22 cellular contexts compared by ENCODE assay signal in the genomic region with DNA sequence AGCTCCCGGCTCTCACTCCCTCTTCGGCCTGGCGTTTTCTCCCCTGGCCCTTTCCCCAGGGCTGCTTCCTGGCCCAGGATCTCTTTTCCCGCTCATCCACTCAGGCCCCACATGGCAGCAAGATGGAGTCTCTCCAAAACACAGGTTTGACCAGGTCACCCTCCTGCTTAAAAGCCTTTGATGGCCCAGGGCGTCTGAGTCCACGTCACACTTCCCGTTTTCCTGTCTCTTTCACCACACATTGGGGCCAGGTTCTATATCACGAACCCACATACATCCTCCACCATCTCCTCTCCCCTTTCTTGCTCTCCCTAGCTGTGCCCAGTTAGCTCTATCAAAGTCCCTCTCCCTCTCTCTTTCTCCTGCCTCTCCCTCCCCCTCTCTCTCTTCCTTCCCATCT. TPM values are rescaled to one million over a fixed set of nuclear protein-coding genes. Genes with fewer than 3 reads are reported as not detected.
DNase-seq lines count a peak whose midpoint lies in the region; FAIRE-seq lines count a peak whose summit lies in the region.
"Had no signal": no experiment of that assay in that cellular context is flagged by ENCODE, and none has a peak within 500 bp of the region (broad histone marks: within the 10 kb centered on the region; RNA-seq: fewer than 3 reads in every experiment).

No MANE protein-coding gene starts in this region.

- peak overlapping the region; percentile 91 for H2AK5ac ChIP-seq in neuronal stem cell (ENCODE audit: low read depth, low read length)

- H3K9me3 Mint-ChIP-seq in activated CD4-positive, alpha-beta memory T cell treated with anti-CD3 and anti-CD28 coated beads for 36 hours, result no peaks in the 10 kb centered on the region
- no peaks in the 10 kb centered on the region for H3K9me3 Mint-ChIP-seq in activated CD4-positive, alpha-beta memory T cell treated with anti-CD3 and anti-CD28 coated beads, Interleukin-2, amount 10 ng/mL, durations not matched to agents 7 days and 5 days
- no peaks in the 10 kb centered on the region for H3K9me3 Mint-ChIP-seq in activated T-helper 1 cell treated with anti-CD3 and anti-CD28 coated beads, Interleukin-12 subunit alpha, Interleukin-12 subunit beta, Interleukin-2, Interleukin-4 antibody, amounts not matched to agents 30 ng/mL and 10 ng/mL and 1 ng/mL, durations not matched to agents 14 hours and 24 hours and 36 hours
- H3K9me3 Mint-ChIP-seq: activated T-cell treated with anti-CD3 and anti-CD28 coated beads, Interleukin-2, amount 50 U/mL, for 24 hours had no signal

- intact Hi-C loops in activated CD4-positive, alpha-beta memory T cell treated with anti-CD3 and anti-CD28 coated beads for 36 hours (cut with micrococcal nuclease), result no loop called here
- intact Hi-C loops in activated T-helper 1 cell treated with anti-CD3 and anti-CD28 coated beads, Interleukin-12 subunit alpha, Interleukin-12 subunit beta, Interleukin-2, Interleukin-4 antibody, amounts not matched to agents 30 ng/mL and 10 ng/mL and 1 ng/mL, durations not matched to agents 14 hours and 24 hours and 36 hours (cut with micrococcal nuclease), result no loop called here

- no peaks in the 10 kb centered on the region for H3K36me3 ChIP-seq in neuronal stem cell (replicated peaks in 1 of 2; ENCODE audit: control insufficient read depth in 2 of 2, insufficient read depth in 2 of 2, low read length in 2 of 2)

- no peak overlapping the region for H2BK12ac ChIP-seq in neuronal stem cell (ENCODE audit: low read length)

- DNase-seq in activated CD4-positive, alpha-beta memory T cell treated with anti-CD3 and anti-CD28 coated beads for 36 hours, result no peak
- no peak for DNase-seq in activated CD4-positive, alpha-beta memory T cell treated with anti-CD3 and anti-CD28 coated beads, Interleukin-2, amount 10 ng/mL, durations not matched to agents 7 days and 5 days
- DNase-seq in NOMO-1 (lab: John Stamatoyannopoulos, UW; ENCODE audit: unreplicated experiment in 2 of 2) (peak; percentile 46 to 57), neuronal stem cell (ENCODE audit: low spot score) (no peak), NCI-H1930 (lab: John Stamatoyannopoulos, UW) (no peak), HEK293T (ENCODE audit: extremely low spot score) (no peak), GM19239 (ENCODE audit: insufficient read length, low spot score) (no peak)
- no peak for DNase-seq in activated T-helper 1 cell treated with anti-CD3 and anti-CD28 coated beads, Interleukin-12 subunit alpha, Interleukin-12 subunit beta, Interleukin-2, Interleukin-4 antibody, amounts not matched to agents 30 ng/mL and 10 ng/mL and 1 ng/mL, durations not matched to agents 14 hours and 24 hours and 36 hours (ENCODE audit: low spot score)
- DNase-seq: activated T-cell treated with anti-CD3 and anti-CD28 coated beads, Interleukin-2, amount 50 U/mL, for 24 hours; body of pancreas; DND-41; Karpas-422; NCI-H1105 treated with DMSO at 0.1 percent for 48 hours; NCI-H526; nucleus accumbens; retina; testis had no signal

- no peaks in the 10 kb centered on the region for H3K79me1 ChIP-seq in neuronal stem cell (ENCODE audit: low read depth, low read length)

- H3K27me3 ChIP-seq in neuronal stem cell (ENCODE audit: control insufficient read depth in 3 of 3, insufficient read depth in 3 of 3, low read depth in 1 of 3, low read length in 3 of 3), result peaks cover 0 to 57% (median 4%) of the 10 kb centered on the region in 3 experiments
- H3K27me3 ChIP-seq: body of pancreas, testis had no signal

- H3K9ac ChIP-seq in neuronal stem cell (ENCODE audit: low read depth, low read length, poor library complexity), result no peak overlapping the region

- peaks cover 8% of the 10 kb centered on the region for H3K27me3 Mint-ChIP-seq in activated CD4-positive, alpha-beta memory T cell treated with anti-CD3 and anti-CD28 coated beads for 36 hours
- H3K27me3 Mint-ChIP-seq in activated CD4-positive, alpha-beta memory T cell treated with anti-CD3 and anti-CD28 coated beads, Interleukin-2, amount 10 ng/mL, durations not matched to agents 7 days and 5 days, result peaks cover 2% of the 10 kb centered on the region
- peaks cover 21% of the 10 kb centered on the region for H3K27me3 Mint-ChIP-seq in activated T-helper 1 cell treated with anti-CD3 and anti-CD28 coated beads, Interleukin-12 subunit alpha, Interleukin-12 subunit beta, Interleukin-2, Interleukin-4 antibody, amounts not matched to agents 30 ng/mL and 10 ng/mL and 1 ng/mL, durations not matched to agents 14 hours and 24 hours and 36 hours (ENCODE audit: insufficient read depth)

- CTCF ChIA-PET in activated CD4-positive, alpha-beta memory T cell treated with anti-CD3 and anti-CD28 coated beads for 36 hours (lab: Charles Lee), result interaction anchor here (1.3 to 3.1 kb wide), 2 partner anchors 80 to 202 kb away, joined by 4 to 30 read pairs; no protein-coding TSS in a partner anchor
- CTCF ChIA-PET in activated CD4-positive, alpha-beta memory T cell treated with anti-CD3 and anti-CD28 coated beads, Interleukin-2, amount 10 ng/mL, durations not matched to agents 7 days and 5 days (lab: Charles Lee), result interaction anchor here (1.0 to 5.1 kb wide), 2 partner anchors 14 to 470 kb away, joined by 3 to 27 read pairs; a partner anchor contains a TSS
- CTCF ChIA-PET in HEK293T (lab: Yijun Ruan, JAX), result interaction anchor here (1.6 kb wide), 1 partner anchor 9 kb away, joined by 3 read pairs; no protein-coding TSS in a partner anchor

- H3K27ac ChIP-seq in neuronal stem cell (replicated peaks; ENCODE audit: low read length), result no peak overlapping the region
- H3K27ac ChIP-seq: A549, body of pancreas, coronary artery, testis had no signal

- peak overlapping the region; percentile 53 for H3K27ac Mint-ChIP-seq in activated CD4-positive, alpha-beta memory T cell treated with anti-CD3 and anti-CD28 coated beads for 36 hours
- no peak overlapping the region for H3K27ac Mint-ChIP-seq in activated CD4-positive, alpha-beta memory T cell treated with anti-CD3 and anti-CD28 coated beads, Interleukin-2, amount 10 ng/mL, durations not matched to agents 7 days and 5 days
- peak overlapping the region; percentile 26 for H3K27ac Mint-ChIP-seq in activated T-helper 1 cell treated with anti-CD3 and anti-CD28 coated beads, Interleukin-12 subunit alpha, Interleukin-12 subunit beta, Interleukin-2, Interleukin-4 antibody, amounts not matched to agents 30 ng/mL and 10 ng/mL and 1 ng/mL, durations not matched to agents 14 hours and 24 hours and 36 hours
- H3K27ac Mint-ChIP-seq: activated naive CD8-positive, alpha-beta T cell; activated T-cell treated with anti-CD3 and anti-CD28 coated beads, Interleukin-2, amount 50 U/mL, for 24 hours had no signal

- H2BK15ac ChIP-seq in neuronal stem cell (ENCODE audit: low read length), result no peak overlapping the region

- H3K18ac ChIP-seq in neuronal stem cell (ENCODE audit: low read length), result no peak overlapping the region

- H3K4me1 ChIP-seq in neuronal stem cell (ENCODE audit: control insufficient read depth in 2 of 2, insufficient read depth in 1 of 2, low read depth in 1 of 2, low read length in 2 of 2), result peaks cover 0 to 4% of the 10 kb centered on the region in 2 donors
- H3K4me1 ChIP-seq: A549 had no signal

- no peak overlapping the region for H4K8ac ChIP-seq in neuronal stem cell (ENCODE audit: low read depth, low read length)

- no peak overlapping the region for H2AFZ ChIP-seq in neuronal stem cell (ENCODE audit: low read length)

- H2BK120ac ChIP-seq in neuronal stem cell (ENCODE audit: low read depth, low read length), result no peak overlapping the region

- H4K91ac ChIP-seq in neuronal stem cell (ENCODE audit: low read depth, low read length, poor library complexity), result peak overlapping the region; percentile 83

- no peak overlapping the region for H3K23ac ChIP-seq in neuronal stem cell (ENCODE audit: low read depth, low read length, poor library complexity)

- no CpG with 5 or more reads among the region's 8 CpGs for WGBS in neuronal stem cell (ENCODE audit: extremely low coverage in 2 of 2, insufficient read length in 2 of 2, insufficient replicate concordance in 1 of 2), 2 donors

- POLR2A ChIA-PET in activated CD4-positive, alpha-beta memory T cell treated with anti-CD3 and anti-CD28 coated beads for 36 hours (lab: Charles Lee), result no interaction called here
- POLR2A ChIA-PET in activated CD4-positive, alpha-beta memory T cell treated with anti-CD3 and anti-CD28 coated beads, Interleukin-2, amount 10 ng/mL, durations not matched to agents 7 days and 5 days (lab: Charles Lee), result no interaction called here
- POLR2A ChIA-PET in HEK293T (lab: Yijun Ruan, JAX), result interaction anchor here (0.6 to 0.7 kb wide), 2 partner anchors 67 to 477 kb away, joined by 3 read pairs; no protein-coding TSS in a partner anchor

- H3K4me2 ChIP-seq in neuronal stem cell (ENCODE audit: insufficient read depth, low read length, poor library complexity, severe bottlenecking), result no peak overlapping the region
- H3K4me2 ChIP-seq: A549 had no signal

- no peaks in the 10 kb centered on the region for H3K9me3 ChIP-seq in neuronal stem cell (replicated peaks in 1 of 2; ENCODE audit: control insufficient read depth in 2 of 2, insufficient read depth in 1 of 2, low read depth in 1 of 2, low read length in 2 of 2)
- H3K9me3 ChIP-seq: A549, body of pancreas, testis had no signal

- H3K4me3 ChIP-seq in neuronal stem cell (ENCODE audit: low read length in 2 of 2), result no peak overlapping the region
- H3K4me3 ChIP-seq: A549, body of pancreas, coronary artery, testis had no signal

- H3K14ac ChIP-seq in neuronal stem cell (ENCODE audit: low read length), result peak overlapping the region; percentile 65

- no peak overlapping the region for H2BK5ac ChIP-seq in neuronal stem cell (ENCODE audit: low read length)

- no peak overlapping the region for H3K4ac ChIP-seq in neuronal stem cell (ENCODE audit: low read length)

- no peaks in the 10 kb centered on the region for H3K36me3 Mint-ChIP-seq in activated CD4-positive, alpha-beta memory T cell treated with anti-CD3 and anti-CD28 coated beads for 36 hours
- no peaks in the 10 kb centered on the region for H3K36me3 Mint-ChIP-seq in activated CD4-positive, alpha-beta memory T cell treated with anti-CD3 and anti-CD28 coated beads, Interleukin-2, amount 10 ng/mL, durations not matched to agents 7 days and 5 days (ENCODE audit: low read depth)
- no peaks in the 10 kb centered on the region for H3K36me3 Mint-ChIP-seq in activated T-helper 1 cell treated with anti-CD3 and anti-CD28 coated beads, Interleukin-12 subunit alpha, Interleukin-12 subunit beta, Interleukin-2, Interleukin-4 antibody, amounts not matched to agents 30 ng/mL and 10 ng/mL and 1 ng/mL, durations not matched to agents 14 hours and 24 hours and 36 hours (ENCODE audit: low read depth)
- H3K36me3 Mint-ChIP-seq: activated naive CD8-positive, alpha-beta T cell had no signal

- no peak overlapping the region for H3K4me3 Mint-ChIP-seq in activated CD4-positive, alpha-beta memory T cell treated with anti-CD3 and anti-CD28 coated beads for 36 hours
- no peak overlapping the region for H3K4me3 Mint-ChIP-seq in activated CD4-positive, alpha-beta memory T cell treated with anti-CD3 and anti-CD28 coated beads, Interleukin-2, amount 10 ng/mL, durations not matched to agents 7 days and 5 days
- H3K4me3 Mint-ChIP-seq in activated T-helper 1 cell treated with anti-CD3 and anti-CD28 coated beads, Interleukin-12 subunit alpha, Interleukin-12 subunit beta, Interleukin-2, Interleukin-4 antibody, amounts not matched to agents 30 ng/mL and 10 ng/mL and 1 ng/mL, durations not matched to agents 14 hours and 24 hours and 36 hours, result no peak overlapping the region
- H3K4me3 Mint-ChIP-seq: activated naive CD8-positive, alpha-beta T cell; activated T-cell treated with anti-CD3 and anti-CD28 coated beads, Interleukin-2, amount 50 U/mL, for 24 hours had no signal

- no peak for FAIRE-seq in GM19239 (lab: Jason Lieb, UNC)
- FAIRE-seq: A549, TTC549 had no signal

- H3K4me1 Mint-ChIP-seq in activated CD4-positive, alpha-beta memory T cell treated with anti-CD3 and anti-CD28 coated beads for 36 hours (ENCODE audit: low read depth), result peaks cover 9% of the 10 kb centered on the region
- H3K4me1 Mint-ChIP-seq in activated CD4-positive, alpha-beta memory T cell treated with anti-CD3 and anti-CD28 coated beads, Interleukin-2, amount 10 ng/mL, durations not matched to agents 7 days and 5 days, result peaks cover 34% of the 10 kb centered on the region
- H3K4me1 Mint-ChIP-seq in activated T-helper 1 cell treated with anti-CD3 and anti-CD28 coated beads, Interleukin-12 subunit alpha, Interleukin-12 subunit beta, Interleukin-2, Interleukin-4 antibody, amounts not matched to agents 30 ng/mL and 10 ng/mL and 1 ng/mL, durations not matched to agents 14 hours and 24 hours and 36 hours (ENCODE audit: low read depth), result peaks cover 37% of the 10 kb centered on the region

RNA-seq across cellular contexts. Expression of a gene that starts 7.8 kb away (rescaled TPM):
- total RNA-seq in activated CD4-positive, alpha-beta memory T cell treated with anti-CD3 and anti-CD28 coated beads for 36 hours, result 10 to 100 TPM; 11.2 to 12.3 TPM
- total RNA-seq in activated CD4-positive, alpha-beta memory T cell treated with anti-CD3 and anti-CD28 coated beads, Interleukin-2, amount 10 ng/mL, durations not matched to agents 7 days and 5 days, result 1 to 10 TPM; 7.1 to 7.4 TPM
- total RNA-seq in activated T-helper 1 cell treated with anti-CD3 and anti-CD28 coated beads, Interleukin-12 subunit alpha, Interleukin-12 subunit beta, Interleukin-2, Interleukin-4 antibody, amounts not matched to agents 30 ng/mL and 10 ng/mL and 1 ng/mL, durations not matched to agents 14 hours and 24 hours and 36 hours, result 5.5 and 5.7 TPM in 2 replicates
- polyA plus RNA-seq in neuronal stem cell (2013, experiment 1 of 2), result 0.91 TPM
- 1.1 TPM for polyA plus RNA-seq in neuronal stem cell (2013, experiment 2 of 2)
- total RNA-seq: HT-29 had no signal

Comparison
In these comparisons a context has a peak if more than half of its experiments do, and no peak if none do; other contexts are left out.
1. DNase-seq: peak in NOMO-1 (2 of 2); none in activated CD4-positive, alpha-beta memory T cell treated with anti-CD3 and anti-CD28 coated beads for 36 hours (single experiment), activated CD4-positive, alpha-beta memory T cell treated with anti-CD3 and anti-CD28 coated beads, Interleukin-2, amount 10 ng/mL, durations not matched to agents 7 days and 5 days (single experiment), activated T-helper 1 cell treated with anti-CD3 and anti-CD28 coated beads, Interleukin-12 subunit alpha, Interleukin-12 subunit beta, Interleukin-2, Interleukin-4 antibody, amounts not matched to agents 30 ng/mL and 10 ng/mL and 1 ng/mL, durations not matched to agents 14 hours and 24 hours and 36 hours (single experiment), neuronal stem cell (single experiment), NCI-H1930 (0 of 2), HEK293T (single experiment) and GM19239 (single experiment).